Comparison of ENCODE assay signal across 1 cellular context in genomic region chr16:68448360-68448970, GRCh38.
TF ChIP-seq lines count a peak whose summit lies in the region.

SMPD3 (minus strand) TSS chr16:68448508; CDS start chr16:68372181, 76,327 bp downstream.

TF ChIP-seq in GM12878, 131 proteins besides CTCF, POLR2A, EP300 and RAD21 (continued from another document and continues in another):
- TF ChIP-seq, protein P1, sequence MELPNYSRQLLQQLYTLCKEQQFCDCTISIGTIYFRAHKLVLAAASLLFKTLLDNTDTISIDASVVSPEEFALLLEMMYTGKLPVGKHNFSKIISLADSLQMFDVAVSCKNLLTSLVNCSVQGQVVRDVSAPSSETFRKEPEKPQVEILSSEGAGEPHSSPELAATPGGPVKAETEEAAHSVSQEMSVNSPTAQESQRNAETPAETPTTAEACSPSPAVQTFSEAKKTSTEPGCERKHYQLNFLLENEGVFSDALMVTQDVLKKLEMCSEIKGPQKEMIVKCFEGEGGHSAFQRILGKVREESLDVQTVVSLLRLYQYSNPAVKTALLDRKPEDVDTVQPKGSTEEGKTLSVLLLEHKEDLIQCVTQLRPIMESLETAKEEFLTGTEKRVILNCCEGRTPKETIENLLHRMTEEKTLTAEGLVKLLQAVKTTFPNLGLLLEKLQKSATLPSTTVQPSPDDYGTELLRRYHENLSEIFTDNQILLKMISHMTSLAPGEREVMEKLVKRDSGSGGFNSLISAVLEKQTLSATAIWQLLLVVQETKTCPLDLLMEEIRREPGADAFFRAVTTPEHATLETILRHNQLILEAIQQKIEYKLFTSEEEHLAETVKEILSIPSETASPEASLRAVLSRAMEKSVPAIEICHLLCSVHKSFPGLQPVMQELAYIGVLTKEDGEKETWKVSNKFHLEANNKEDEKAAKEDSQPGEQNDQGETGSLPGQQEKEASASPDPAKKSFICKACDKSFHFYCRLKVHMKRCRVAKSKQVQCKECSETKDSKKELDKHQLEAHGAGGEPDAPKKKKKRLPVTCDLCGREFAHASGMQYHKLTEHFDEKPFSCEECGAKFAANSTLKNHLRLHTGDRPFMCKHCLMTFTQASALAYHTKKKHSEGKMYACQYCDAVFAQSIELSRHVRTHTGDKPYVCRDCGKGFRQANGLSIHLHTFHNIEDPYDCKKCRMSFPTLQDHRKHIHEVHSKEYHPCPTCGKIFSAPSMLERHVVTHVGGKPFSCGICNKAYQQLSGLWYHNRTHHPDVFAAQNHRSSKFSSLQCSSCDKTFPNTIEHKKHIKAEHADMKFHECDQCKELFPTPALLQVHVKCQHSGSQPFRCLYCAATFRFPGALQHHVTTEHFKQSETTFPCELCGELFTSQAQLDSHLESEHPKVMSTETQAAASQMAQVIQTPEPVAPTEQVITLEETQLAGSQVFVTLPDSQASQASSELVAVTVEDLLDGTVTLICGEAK (IDR thresholded peaks at IDR 0.05; ENCODE audit: borderline replicate concordance), result peak; percentile 60; the same call in 1 of the 2 replicates
- TF ChIP-seq POU2F2 (IDR thresholded peaks at IDR 0.05; ENCODE audit: borderline replicate concordance, low read depth, low read length) (no peak), PBX3 (IDR thresholded peaks at IDR 0.05; ENCODE audit: insufficient replicate concordance, low read depth, low read length) (no peak), KAT2A (conservative IDR thresholded peaks at IDR 0.05; ENCODE audit: control insufficient read depth, low read depth, low read length) (no peak), CREM (IDR thresholded peaks at IDR 0.05; ENCODE audit: low read depth) (peak; percentile 93), BHLHE40 (IDR thresholded peaks at IDR 0.05; ENCODE audit: borderline replicate concordance in 1 of 2, low read depth in 2 of 2, low read length in 1 of 2) (no peak), RBBP5 (conservative IDR thresholded peaks at IDR 0.05) (no peak), SIX5 (IDR thresholded peaks at IDR 0.05; ENCODE audit: low read depth, low read length, severe bottlenecking) (peak; percentile 98), MYC (IDR thresholded peaks at IDR 0.05; ENCODE audit: insufficient read depth, insufficient read length, insufficient replicate concordance, low read length, severe bottlenecking) (no peak), KDM1A (IDR thresholded peaks at IDR 0.05; ENCODE audit: borderline replicate concordance) (no peak), RFX5 (IDR thresholded peaks at IDR 0.05; ENCODE audit: low read depth, low read length) (no peak), NR2F1 (conservative IDR thresholded peaks at IDR 0.05) (no peak; the same call in 1 of the 2 replicates), YY1 (IDR thresholded peaks at IDR 0.05; ENCODE audit: low read depth, low read length) (peak; percentile 42), TCF3 (IDR thresholded peaks at IDR 0.05; ENCODE audit: borderline replicate concordance, insufficient read depth, low read depth, low read length) (no peak), SMAD1 (IDR thresholded peaks at IDR 0.05; ENCODE audit: low read depth, partially characterized antibody) (no peak), SMC3 (IDR thresholded peaks at IDR 0.05; ENCODE audit: borderline replicate concordance, low read length) (no peak), KLF5 (IDR thresholded peaks at IDR 0.05; ENCODE audit: partially characterized antibody) (no peak), ZNF384 (IDR thresholded peaks at IDR 0.05; ENCODE audit: borderline replicate concordance, low read depth, low read length) (no peak), ATF2 (IDR thresholded peaks at IDR 0.05; ENCODE audit: low read length) (no peak), RB1 (IDR thresholded peaks at IDR 0.05; ENCODE audit: borderline replicate concordance) (no peak; the same call in 1 of the 2 replicates), IKZF1 (conservative IDR thresholded peaks at IDR 0.05) (peak; percentile 96), CEBPB (IDR thresholded peaks at IDR 0.05; ENCODE audit: borderline replicate concordance in 1 of 2, low read depth in 2 of 2, low read length in 2 of 2) (no peak), RELA (IDR thresholded peaks at IDR 0.05; ENCODE audit: borderline replicate concordance, partially characterized antibody) (no peak), BCL11A (IDR thresholded peaks at IDR 0.05; ENCODE audit: low read depth, low read length) (no peak), ESRRA (IDR thresholded peaks at IDR 0.05; ENCODE audit: low read length) (no peak), PKNOX1 (IDR thresholded peaks at IDR 0.05) (no peak), SREBF1 (IDR thresholded peaks at IDR 0.05; ENCODE audit: low read length) (peak; percentile 58), NBN (IDR thresholded peaks at IDR 0.05) (no peak), SMARCA5 (IDR thresholded peaks at IDR 0.05) (no peak), YBX1 (IDR thresholded peaks at IDR 0.05) (no peak), RUNX3 (IDR thresholded peaks at IDR 0.05; ENCODE audit: low read length) (peak; percentile 64), EZH2 (IDR thresholded peaks at IDR 0.05; ENCODE audit: borderline replicate concordance, control insufficient read depth, low read depth, low read length) (no peak), CUX1 (IDR thresholded peaks at IDR 0.05; ENCODE audit: insufficient replicate concordance, low read depth, low read length) (no peak), EED (IDR thresholded peaks at IDR 0.05; ENCODE audit: low read depth) (no peak)
- TF ChIP-seq, protein P2, sequence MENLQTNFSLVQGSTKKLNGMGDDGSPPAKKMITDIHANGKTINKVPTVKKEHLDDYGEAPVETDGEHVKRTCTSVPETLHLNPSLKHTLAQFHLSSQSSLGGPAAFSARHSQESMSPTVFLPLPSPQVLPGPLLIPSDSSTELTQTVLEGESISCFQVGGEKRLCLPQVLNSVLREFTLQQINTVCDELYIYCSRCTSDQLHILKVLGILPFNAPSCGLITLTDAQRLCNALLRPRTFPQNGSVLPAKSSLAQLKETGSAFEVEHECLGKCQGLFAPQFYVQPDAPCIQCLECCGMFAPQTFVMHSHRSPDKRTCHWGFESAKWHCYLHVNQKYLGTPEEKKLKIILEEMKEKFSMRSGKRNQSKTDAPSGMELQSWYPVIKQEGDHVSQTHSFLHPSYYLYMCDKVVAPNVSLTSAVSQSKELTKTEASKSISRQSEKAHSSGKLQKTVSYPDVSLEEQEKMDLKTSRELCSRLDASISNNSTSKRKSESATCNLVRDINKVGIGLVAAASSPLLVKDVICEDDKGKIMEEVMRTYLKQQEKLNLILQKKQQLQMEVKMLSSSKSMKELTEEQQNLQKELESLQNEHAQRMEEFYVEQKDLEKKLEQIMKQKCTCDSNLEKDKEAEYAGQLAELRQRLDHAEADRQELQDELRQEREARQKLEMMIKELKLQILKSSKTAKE (IDR thresholded peaks at IDR 0.05; ENCODE audit: low read depth, poor library complexity, severe bottlenecking), result no peak
- TF ChIP-seq, protein P3, sequence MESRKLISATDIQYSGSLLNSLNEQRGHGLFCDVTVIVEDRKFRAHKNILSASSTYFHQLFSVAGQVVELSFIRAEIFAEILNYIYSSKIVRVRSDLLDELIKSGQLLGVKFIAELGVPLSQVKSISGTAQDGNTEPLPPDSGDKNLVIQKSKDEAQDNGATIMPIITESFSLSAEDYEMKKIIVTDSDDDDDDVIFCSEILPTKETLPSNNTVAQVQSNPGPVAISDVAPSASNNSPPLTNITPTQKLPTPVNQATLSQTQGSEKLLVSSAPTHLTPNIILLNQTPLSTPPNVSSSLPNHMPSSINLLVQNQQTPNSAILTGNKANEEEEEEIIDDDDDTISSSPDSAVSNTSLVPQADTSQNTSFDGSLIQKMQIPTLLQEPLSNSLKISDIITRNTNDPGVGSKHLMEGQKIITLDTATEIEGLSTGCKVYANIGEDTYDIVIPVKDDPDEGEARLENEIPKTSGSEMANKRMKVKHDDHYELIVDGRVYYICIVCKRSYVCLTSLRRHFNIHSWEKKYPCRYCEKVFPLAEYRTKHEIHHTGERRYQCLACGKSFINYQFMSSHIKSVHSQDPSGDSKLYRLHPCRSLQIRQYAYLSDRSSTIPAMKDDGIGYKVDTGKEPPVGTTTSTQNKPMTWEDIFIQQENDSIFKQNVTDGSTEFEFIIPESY (IDR thresholded peaks at IDR 0.05), result no peak
- TF ChIP-seq, protein P4, sequence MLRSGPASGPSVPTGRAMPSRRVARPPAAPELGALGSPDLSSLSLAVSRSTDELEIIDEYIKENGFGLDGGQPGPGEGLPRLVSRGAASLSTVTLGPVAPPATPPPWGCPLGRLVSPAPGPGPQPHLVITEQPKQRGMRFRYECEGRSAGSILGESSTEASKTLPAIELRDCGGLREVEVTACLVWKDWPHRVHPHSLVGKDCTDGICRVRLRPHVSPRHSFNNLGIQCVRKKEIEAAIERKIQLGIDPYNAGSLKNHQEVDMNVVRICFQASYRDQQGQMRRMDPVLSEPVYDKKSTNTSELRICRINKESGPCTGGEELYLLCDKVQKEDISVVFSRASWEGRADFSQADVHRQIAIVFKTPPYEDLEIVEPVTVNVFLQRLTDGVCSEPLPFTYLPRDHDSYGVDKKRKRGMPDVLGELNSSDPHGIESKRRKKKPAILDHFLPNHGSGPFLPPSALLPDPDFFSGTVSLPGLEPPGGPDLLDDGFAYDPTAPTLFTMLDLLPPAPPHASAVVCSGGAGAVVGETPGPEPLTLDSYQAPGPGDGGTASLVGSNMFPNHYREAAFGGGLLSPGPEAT (IDR thresholded peaks at IDR 0.05; ENCODE audit: low read depth), result no peak
